ENCODE assay signal across 24 cellular contexts in the genomic region with DNA sequence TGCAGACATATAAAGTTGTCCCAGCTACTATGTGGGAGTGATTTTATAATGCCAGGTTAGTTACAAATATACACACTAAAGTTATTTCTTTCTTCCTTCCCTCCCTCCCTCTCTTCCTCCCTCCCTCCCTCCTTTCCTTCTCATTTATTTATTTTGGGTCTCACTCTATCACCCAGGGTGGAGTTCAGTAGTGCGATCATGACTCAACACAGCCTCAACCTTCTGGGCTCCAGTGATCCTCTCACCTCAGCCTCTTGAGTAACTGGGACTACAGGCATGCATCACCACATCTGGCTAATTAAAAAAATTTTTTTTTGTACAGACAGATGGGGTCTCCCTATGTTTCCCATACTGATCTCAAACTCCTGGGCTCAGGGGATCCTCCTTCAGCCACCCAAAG. TPM values are rescaled to one million over a fixed set of nuclear protein-coding genes. Genes with fewer than 3 reads are reported as not detected.
DNase-seq lines count a peak whose midpoint lies in the region; ATAC-seq and TF ChIP-seq lines count a peak whose summit lies in the region.
"Had no signal": no experiment of that assay in that cellular context is flagged by ENCODE, and none has a peak within 500 bp of the region (broad histone marks: within the 10 kb centered on the region; RNA-seq: fewer than 3 reads in every experiment).

No MANE protein-coding gene starts in this region.

- no peaks in the 10 kb centered on the region for H3K4me1 ChIP-seq in RWPE2 (ENCODE audit: insufficient read depth, poor library complexity, severe bottlenecking)
- H3K4me1 ChIP-seq: foreskin keratinocyte had no signal

- CTCF ChIA-PET in CD4-positive, alpha-beta T cell (lab: Charles Lee), result no interaction called here

- H3K4me3 Mint-ChIP-seq in CD4-positive, alpha-beta T cell, result no peak overlapping the region
- H3K4me3 Mint-ChIP-seq in immature natural killer cell, result no peak overlapping the region
- H3K4me3 Mint-ChIP-seq: GM23338; stimulated activated naive CD8-positive, alpha-beta T cell treated with anti-CD3 and anti-CD28 coated beads, Interleukin-15, amount 100 ng/mL, for 72 hours; type B pancreatic cell had no signal

- peaks cover 49% of the 10 kb centered on the region for H3K4me1 Mint-ChIP-seq in CD4-positive, alpha-beta T cell (ENCODE audit: low read depth)
- H3K4me1 Mint-ChIP-seq in immature natural killer cell, result peaks cover 8 to 59% of the 10 kb centered on the region in 2 donors
- H3K4me1 Mint-ChIP-seq: GM23338 had no signal

- no peaks in the 10 kb centered on the region for H3K27me3 ChIP-seq in CD4-positive, alpha-beta T cell (ENCODE audit: control insufficient read depth, insufficient read depth, low read length)
- no peaks in the 10 kb centered on the region for H3K27me3 ChIP-seq in RWPE2 (ENCODE audit: insufficient read depth, poor library complexity, severe bottlenecking)
- H3K27me3 ChIP-seq: foreskin keratinocyte had no signal

- no peaks in the 10 kb centered on the region for H3K27me3 Mint-ChIP-seq in CD4-positive, alpha-beta T cell
- H3K27me3 Mint-ChIP-seq in immature natural killer cell (ENCODE audit: low read depth in 3 of 3), result no peaks in the 10 kb centered on the region
- H3K27me3 Mint-ChIP-seq: stimulated activated naive CD8-positive, alpha-beta T cell treated with anti-CD3 and anti-CD28 coated beads, Interleukin-15, amount 100 ng/mL, for 72 hours; type B pancreatic cell had no signal

- H3K9me3 ChIP-seq in CD4-positive, alpha-beta T cell (ENCODE audit: control insufficient read depth, low read length), result no peaks in the 10 kb centered on the region
- no peaks in the 10 kb centered on the region for H3K9me3 ChIP-seq in RWPE2 (ENCODE audit: severe bottlenecking)

- POLR2A ChIA-PET in CD4-positive, alpha-beta T cell (lab: Charles Lee), result no interaction called here

- H3K36me3 ChIP-seq in RWPE2 (ENCODE audit: low read depth), result peaks cover 17% of the 10 kb centered on the region

- ATAC-seq in CD4-positive, alpha-beta T cell (ENCODE audit: poor library complexity), result no peak
- peak; percentile 38; the same call in 1 of the 3 replicates for ATAC-seq in RWPE2 (ENCODE audit: low read depth)
- no peak for ATAC-seq in GM19463 (IDR thresholded peaks at IDR 0.05; ENCODE audit: unreplicated experiment)
- ATAC-seq: foreskin keratinocyte; GM23338; sciatic nerve; stimulated activated naive CD8-positive, alpha-beta T cell treated with anti-CD3 and anti-CD28 coated beads, Interleukin-15, amount 100 ng/mL, for 72 hours had no signal

- H3K4me3 ChIP-seq in RWPE2 (ENCODE audit: severe bottlenecking) (no peak overlapping the region), fibroblast of mammary gland (ENCODE audit: control insufficient read depth, low read depth, low read length) (no peak overlapping the region)
- H3K4me3 ChIP-seq: GM23338 had no signal

- peaks cover 78% of the 10 kb centered on the region for H3K36me3 Mint-ChIP-seq in CD4-positive, alpha-beta T cell (ENCODE audit: low read depth)
- peaks cover 16 to 18% (median 17%) of the 10 kb centered on the region in 3 donors for H3K36me3 Mint-ChIP-seq in immature natural killer cell

- H3K27ac ChIP-seq in CD4-positive, alpha-beta T cell (ENCODE audit: low read depth, low read length), result no peak overlapping the region
- no peak overlapping the region for H3K27ac ChIP-seq in RWPE2 (ENCODE audit: poor library complexity, severe bottlenecking)
- H3K27ac ChIP-seq: foreskin keratinocyte, parathyroid adenoma, VCaP had no signal

- intact Hi-C loops in CD4-positive, alpha-beta T cell (cut with DNase I, micrococcal nuclease), result no loop called here

- no peak for TF ChIP-seq CTCF in CD4-positive, alpha-beta T cell (IDR thresholded peaks at IDR 0.05)
- TF ChIP-seq CTCF in RWPE2 (IDR thresholded peaks at IDR 0.05; ENCODE audit: poor library complexity, severe bottlenecking) (no peak), fibroblast of mammary gland (conservative IDR thresholded peaks at IDR 0.05; ENCODE audit: control insufficient read depth, insufficient read depth, low read depth, low read length) (no peak)

- peak; percentile 49 for DNase-seq in A172 (ENCODE audit: low spot score)
- no peak for DNase-seq in CD4-positive, alpha-beta T cell
- DNase-seq in RWPE2 (ENCODE audit: low spot score), result no peak
- DNase-seq in fibroblast of mammary gland (ENCODE audit: low read depth), result peak; percentile 85
- no peak for DNase-seq in immature natural killer cell
- no peak for DNase-seq in CD1c-positive myeloid dendritic cell (ENCODE audit: extremely low spot score)
- DNase-seq: Caco-2; caudate nucleus; effector CD4-positive, alpha-beta T cell; foreskin keratinocyte; hippocampal formation; Kasumi-1; kidney; NCI-H1105 treated with DMSO at 0.1 percent for 48 hours; NCI-H526; SHP77; stimulated activated naive CD8-positive, alpha-beta T cell treated with anti-CD3 and anti-CD28 coated beads, Interleukin-15, amount 100 ng/mL, for 72 hours; T-helper 1 cell had no signal

- peak overlapping the region; percentile 10 for H3K27ac Mint-ChIP-seq in CD4-positive, alpha-beta T cell
- H3K27ac Mint-ChIP-seq in immature natural killer cell, result peak overlapping the region in 1 of 6 donors; percentile 28
- H3K27ac Mint-ChIP-seq: type B pancreatic cell had no signal

- H3K9me3 Mint-ChIP-seq in CD4-positive, alpha-beta T cell, result no peaks in the 10 kb centered on the region
- no peaks in the 10 kb centered on the region for H3K9me3 Mint-ChIP-seq in immature natural killer cell
- H3K9me3 Mint-ChIP-seq: stimulated activated naive CD8-positive, alpha-beta T cell treated with anti-CD3 and anti-CD28 coated beads, Interleukin-15, amount 100 ng/mL, for 72 hours had no signal

RNA-seq across cellular contexts. Expression of a gene that starts 59.2 kb away (rescaled TPM):
- total RNA-seq in A172 (2014; rRNA removed; shearing (Covaris generic)), result 21.9 and 28.9 TPM in 2 replicates
- total RNA-seq in CD4-positive, alpha-beta T cell, result 100 to 1,000 TPM; 119 to 126 TPM
- polyA plus RNA-seq in immature natural killer cell, result 100 to 1,000 TPM in 2 of 3 donors, 10 to 100 TPM in 1; 92.6 to 140 (median 112) TPM

Comparison
In these comparisons a context has a peak if more than half of its experiments do, and no peak if none do; other contexts are left out.
1. DNase-seq: peak in A172 (single experiment) and fibroblast of mammary gland (single experiment); none in CD4-positive, alpha-beta T cell (0 of 10), RWPE2 (single experiment), immature natural killer cell (0 of 3) and CD1c-positive myeloid dendritic cell (single experiment).